In genomic region chr5:139903450-139903804, GRCh38 we compare ENCODE assay signal across 10 cellular contexts.
A peak's percentile ranks its signal among the peaks of the same experiment; 100 is the strongest.
DNase-seq lines count a peak whose midpoint lies in the region; ATAC-seq and TF ChIP-seq lines count a peak whose summit lies in the region.
"Had no signal": no experiment of that assay in that cellular context is flagged by ENCODE, and none has a peak within 500 bp of the region (broad histone marks: within the 10 kb centered on the region; RNA-seq: fewer than 3 reads in every experiment).

No MANE protein-coding gene starts in this region.

- peaks cover 14% of the 10 kb centered on the region for H3K23me2 ChIP-seq in H9 (ENCODE audit: insufficient read length, low read depth, low read length, poor library complexity, severe bottlenecking)

- TF ChIP-seq CTCF in H9 (conservative IDR thresholded peaks at IDR 0.05) (no peak), breast epithelium (IDR thresholded peaks at IDR 0.05) (no peak), mesothelial cell of epicardium (IDR thresholded peaks at IDR 0.05; ENCODE audit: unreplicated experiment) (no peak)

- H3K36me3 ChIP-seq in breast epithelium (no peaks in the 10 kb centered on the region), subcutaneous abdominal adipose tissue (ENCODE audit: control insufficient read depth in 5 of 5, insufficient read depth in 5 of 5, low read length in 5 of 5) (no peaks in the 10 kb centered on the region)

- no peak for ATAC-seq in HG03039 (IDR thresholded peaks at IDR 0.05; ENCODE audit: unreplicated experiment)

- no peak for TF ChIP-seq POLR2A in breast epithelium (IDR thresholded peaks at IDR 0.05)

- H3K9me3 Mint-ChIP-seq in H9 (no peaks in the 10 kb centered on the region), mesothelial cell of epicardium (no peaks in the 10 kb centered on the region)
- H3K9me3 Mint-ChIP-seq in activated CD4-positive, alpha-beta T cell treated with anti-CD3 and anti-CD28 coated beads, Interleukin-2, amount 10 ng/mL, durations not matched to agents 7 days and 5 days, result no peaks in the 10 kb centered on the region

- H4K91ac ChIP-seq in H9 (ENCODE audit: insufficient read length, low read depth, low read length), result no peak overlapping the region

- H3K79me1 ChIP-seq in H9 (ENCODE audit: insufficient read depth, low read depth, low read length, poor library complexity, severe bottlenecking), result no peaks in the 10 kb centered on the region

- H2BK5ac ChIP-seq in H9 (ENCODE audit: insufficient read length, low read length), result no peak overlapping the region

- no peak overlapping the region for H3K56ac ChIP-seq in H9 (ENCODE audit: insufficient read length, low read depth, low read length)

- H3T11ph ChIP-seq in H9 (ENCODE audit: low read length), result no peak overlapping the region

- peaks cover 57% of the 10 kb centered on the region for H3K27me3 Mint-ChIP-seq in H9 (ENCODE audit: low read depth)
- H3K27me3 Mint-ChIP-seq in mesothelial cell of epicardium (ENCODE audit: low read depth), result peaks cover 56% of the 10 kb centered on the region
- peaks cover 37% of the 10 kb centered on the region for H3K27me3 Mint-ChIP-seq in activated CD4-positive, alpha-beta T cell treated with anti-CD3 and anti-CD28 coated beads, Interleukin-2, amount 10 ng/mL, durations not matched to agents 7 days and 5 days

- no peak overlapping the region for H3K4ac ChIP-seq in H9 (ENCODE audit: low read depth, low read length)

- H4K20me1 ChIP-seq in H9 (ENCODE audit: control insufficient read depth, insufficient read depth, insufficient read length), result no peaks in the 10 kb centered on the region

- H2AFZ ChIP-seq in H9 (ENCODE audit: low read length), result no peak overlapping the region

- H3K4me3 Mint-ChIP-seq in H9 (peak overlapping the region; percentile 58 to 81), mesothelial cell of epicardium (peak overlapping the region; percentile 65)
- H3K4me3 Mint-ChIP-seq in activated CD4-positive, alpha-beta T cell treated with anti-CD3 and anti-CD28 coated beads, Interleukin-2, amount 10 ng/mL, durations not matched to agents 7 days and 5 days, result no peak overlapping the region

- H3K9ac ChIP-seq in H9 (ENCODE audit: extremely low read depth, insufficient read length, low read length) (no peak overlapping the region), subcutaneous abdominal adipose tissue (ENCODE audit: low read length in 5 of 5) (peak overlapping the region in 1 of 5 donors; percentile 36)

- H3K27ac ChIP-seq in H9 (ENCODE audit: insufficient read length, low read depth, low read length) (no peak overlapping the region), breast epithelium (peak overlapping the region; percentile 16 to 26), subcutaneous abdominal adipose tissue (ENCODE audit: low read depth, low read length) (no peak overlapping the region)

- no peaks in the 10 kb centered on the region for H3K79me2 ChIP-seq in H9 (ENCODE audit: insufficient read depth, low read length)

- no peak overlapping the region for H3K14ac ChIP-seq in H9 (ENCODE audit: insufficient read depth, low read length)

- H3K4me3 ChIP-seq in breast epithelium (peak overlapping the region; percentile 41 to 85 (median 69)), subcutaneous abdominal adipose tissue (ENCODE audit: low read depth in 1 of 5, low read length in 5 of 5) (peak overlapping the region in 4 of 5 donors; percentile 49 to 61 (median 56))

- H2BK12ac ChIP-seq in H9 (ENCODE audit: insufficient read length, low read depth, low read length), result no peak overlapping the region

- no peak overlapping the region for H2AK5ac ChIP-seq in H9 (ENCODE audit: insufficient read length, low read length)

- no peak overlapping the region for H3K23ac ChIP-seq in H9 (ENCODE audit: insufficient read length, low read depth, low read length)

- intact Hi-C loops in breast epithelium (cut with DNase I; ENCODE audit: low total_unique reads), result no loop called here

- CTCF ChIA-PET in activated CD4-positive, alpha-beta T cell treated with anti-CD3 and anti-CD28 coated beads, Interleukin-2, amount 10 ng/mL, durations not matched to agents 7 days and 5 days (lab: Charles Lee), result no interaction called here

- H3K36me3 Mint-ChIP-seq in H9 (ENCODE audit: insufficient read depth in 1 of 3, low read depth in 3 of 3) (no peaks in the 10 kb centered on the region; a peak in 1 of 7 replicates), mesothelial cell of epicardium (no peaks in the 10 kb centered on the region)
- no peaks in the 10 kb centered on the region for H3K36me3 Mint-ChIP-seq in activated CD4-positive, alpha-beta T cell treated with anti-CD3 and anti-CD28 coated beads, Interleukin-2, amount 10 ng/mL, durations not matched to agents 7 days and 5 days (ENCODE audit: low read depth)

- H2BK120ac ChIP-seq in H9 (ENCODE audit: low read depth, low read length, poor library complexity, severe bottlenecking), result no peak overlapping the region

- H4K5ac ChIP-seq in H9 (ENCODE audit: insufficient read length, low read depth, low read length), result no peak overlapping the region

- H2BK20ac ChIP-seq in H9 (ENCODE audit: low read depth, low read length, poor library complexity, severe bottlenecking), result no peak overlapping the region

- peaks cover 7 to 13% of the 10 kb centered on the region in 2 experiments for H3K4me1 Mint-ChIP-seq in H9
- H3K4me1 Mint-ChIP-seq in mesothelial cell of epicardium, result peaks cover 14% of the 10 kb centered on the region
- H3K4me1 Mint-ChIP-seq in activated CD4-positive, alpha-beta T cell treated with anti-CD3 and anti-CD28 coated beads, Interleukin-2, amount 10 ng/mL, durations not matched to agents 7 days and 5 days, result peaks cover 1% of the 10 kb centered on the region

- no peaks in the 10 kb centered on the region for H3K4me1 ChIP-seq in H9 (ENCODE audit: insufficient read depth, low read length)
- no peaks in the 10 kb centered on the region for H3K4me1 ChIP-seq in breast epithelium
- H3K4me1 ChIP-seq in subcutaneous abdominal adipose tissue (ENCODE audit: control insufficient read depth in 5 of 5, insufficient read depth in 5 of 5, low read length in 5 of 5), result peaks cover 3 to 26% (median 24%) of the 10 kb centered on the region in 5 donors

- H3K4me2 ChIP-seq in H9 (ENCODE audit: insufficient read depth, insufficient read length, low read length), result peak overlapping the region; percentile 53

- H3K18ac ChIP-seq in H9 (ENCODE audit: insufficient read length, low read depth, low read length), result no peak overlapping the region

- DNase-seq in H9, result no peak
- no peak for DNase-seq in breast epithelium (ENCODE audit: low spot score in 2 of 2)
- DNase-seq in mesothelial cell of epicardium (ENCODE audit: low spot score in 2 of 2, unreplicated experiment in 2 of 2), result no peak
- no peak for DNase-seq in activated CD4-positive, alpha-beta T cell treated with anti-CD3 and anti-CD28 coated beads, Interleukin-2, amount 10 ng/mL, durations not matched to agents 7 days and 5 days
- DNase-seq in NCI-H69 (lab: John Stamatoyannopoulos, UW), result no peak
- DNase-seq: islet precursor cell, NCI-H187 treated with DMSO at 0.1 percent for 48 hours, SIG-M5 had no signal

- H3K27ac Mint-ChIP-seq in H9 (no peak overlapping the region), mesothelial cell of epicardium (no peak overlapping the region)
- H3K27ac Mint-ChIP-seq in activated CD4-positive, alpha-beta T cell treated with anti-CD3 and anti-CD28 coated beads, Interleukin-2, amount 10 ng/mL, durations not matched to agents 7 days and 5 days, result no peak overlapping the region

- H3K9me3 ChIP-seq in H9 (ENCODE audit: control insufficient read depth, low read depth, low read length), result no peaks in the 10 kb centered on the region
- no peaks in the 10 kb centered on the region for H3K9me3 ChIP-seq in breast epithelium
- H3K9me3 ChIP-seq in subcutaneous abdominal adipose tissue (ENCODE audit: control insufficient read depth in 5 of 5, low read length in 5 of 5), result no peaks in the 10 kb centered on the region

- H2BK15ac ChIP-seq in H9 (ENCODE audit: low read depth, low read length), result no peak overlapping the region

- POLR2A ChIA-PET in activated CD4-positive, alpha-beta T cell treated with anti-CD3 and anti-CD28 coated beads, Interleukin-2, amount 10 ng/mL, durations not matched to agents 7 days and 5 days (lab: Charles Lee), result no interaction called here

- H4K8ac ChIP-seq in H9 (replicated peaks; ENCODE audit: insufficient read length, low read depth, low read length), result no peak overlapping the region

- no CpG with 5 or more reads among the region's 15 CpGs for WGBS in H9 (ENCODE audit: extremely low coverage, insufficient read length, low lambda C conversion rate)

- H3K27me3 ChIP-seq in H9 (ENCODE audit: insufficient read depth, low read length) (peaks cover 46% of the 10 kb centered on the region), breast epithelium (no peaks in the 10 kb centered on the region), subcutaneous abdominal adipose tissue (ENCODE audit: control insufficient read depth in 5 of 5, insufficient read depth in 4 of 5, low read length in 5 of 5) (peaks cover 3 to 30% (median 3%) of the 10 kb centered on the region in 5 donors)

Comparison
In these comparisons a context has a peak if more than half of its experiments do, and no peak if none do; other contexts are left out.
1. H3K27ac ChIP-seq: peak in breast epithelium (2 of 2); none in H9 (single experiment) and subcutaneous abdominal adipose tissue (single experiment).